ENCODE assay signal across 19 cellular contexts in the genomic region with DNA sequence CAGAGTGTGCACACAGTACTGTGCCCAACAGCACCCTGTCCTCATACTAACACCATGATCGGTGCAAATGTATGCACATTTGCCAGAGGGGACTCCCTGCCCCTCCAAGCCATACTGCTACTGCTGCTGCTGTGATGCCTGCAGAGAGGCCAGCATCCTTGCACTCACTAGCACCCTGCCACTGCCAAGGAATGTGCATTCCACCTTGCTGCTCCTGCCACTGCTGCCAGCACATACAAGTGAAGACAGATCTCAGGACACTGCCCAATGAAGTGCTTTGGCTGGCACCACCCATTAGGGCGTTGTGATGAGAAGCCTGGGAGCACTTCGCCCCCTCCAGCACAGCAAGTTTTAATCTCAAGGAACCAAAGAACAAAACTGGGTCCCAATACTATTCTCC.
DNase-seq lines count a peak whose midpoint lies in the region; ATAC-seq and TF ChIP-seq lines count a peak whose summit lies in the region.
"Had no signal": no experiment of that assay in that cellular context is flagged by ENCODE, and none has a peak within 500 bp of the region (broad histone marks: within the 10 kb centered on the region; RNA-seq: fewer than 3 reads in every experiment).

No MANE protein-coding gene starts in this region.

- H3K4me2 ChIP-seq in neuronal stem cell (ENCODE audit: insufficient read depth, low read length, poor library complexity, severe bottlenecking): no peak overlapping the region
- H3K4me2 ChIP-seq: BLaER1 had no signal

- H2BK15ac ChIP-seq in neuronal stem cell (ENCODE audit: low read length): no peak overlapping the region

- WGBS in neuronal stem cell (ENCODE audit: extremely low coverage in 2 of 2, insufficient read length in 2 of 2, insufficient replicate concordance in 1 of 2), 2 donors: no CpG with 5 or more reads among the region's 3 CpGs

- H3K4me1 ChIP-seq in left ventricle myocardium inferior (no peaks in the 10 kb centered on the region), neuronal stem cell (ENCODE audit: control insufficient read depth in 2 of 2, insufficient read depth in 1 of 2, low read depth in 1 of 2, low read length in 2 of 2) (no peaks in the 10 kb centered on the region)
- H3K4me1 ChIP-seq: BLaER1, Caco-2 had no signal

- no peaks in the 10 kb centered on the region for H3K27me3 Mint-ChIP-seq in activated naive CD4-positive, alpha-beta T cell treated with anti-CD3 and anti-CD28 coated beads, Interleukin-2, amount 10 ng/mL, durations not matched to agents 7 days and 5 days
- H3K27me3 Mint-ChIP-seq: B cell; CD4-positive, CD25-positive, alpha-beta regulatory T cell had no signal

- H3K4ac ChIP-seq in neuronal stem cell (ENCODE audit: low read length): no peak overlapping the region

- no peak overlapping the region for H3K14ac ChIP-seq in neuronal stem cell (ENCODE audit: low read length)

- H3K9me3 Mint-ChIP-seq in activated naive CD4-positive, alpha-beta T cell treated with anti-CD3 and anti-CD28 coated beads, Interleukin-2, amount 10 ng/mL, durations not matched to agents 7 days and 5 days: peaks cover 2% of the 10 kb centered on the region

- ATAC-seq in Right ventricle myocardium inferior (peak; percentile 74), left ventricle myocardium superior (peak; percentile 78), left cardiac atrium (no peak)
- ATAC-seq: CD8-positive, alpha-beta T cell had no signal

- no peaks in the 10 kb centered on the region for H3K36me3 ChIP-seq in left ventricle myocardium inferior
- H3K36me3 ChIP-seq in neuronal stem cell (replicated peaks in 1 of 2; ENCODE audit: control insufficient read depth in 2 of 2, insufficient read depth in 2 of 2, low read length in 2 of 2): no peaks in the 10 kb centered on the region
- H3K36me3 ChIP-seq: BLaER1 had no signal

- no peak overlapping the region for H2BK120ac ChIP-seq in neuronal stem cell (ENCODE audit: low read depth, low read length)

- H3K4me1 Mint-ChIP-seq in activated naive CD4-positive, alpha-beta T cell treated with anti-CD3 and anti-CD28 coated beads, Interleukin-2, amount 10 ng/mL, durations not matched to agents 7 days and 5 days: no peaks in the 10 kb centered on the region
- H3K4me1 Mint-ChIP-seq: B cell; CD4-positive, CD25-positive, alpha-beta regulatory T cell had no signal

- H3K27ac Mint-ChIP-seq in activated naive CD4-positive, alpha-beta T cell treated with anti-CD3 and anti-CD28 coated beads, Interleukin-2, amount 10 ng/mL, durations not matched to agents 7 days and 5 days: no peak overlapping the region
- H3K27ac Mint-ChIP-seq: B cell; CD4-positive, CD25-positive, alpha-beta regulatory T cell; CD8-positive, alpha-beta T cell had no signal

- no peak overlapping the region for H2BK5ac ChIP-seq in neuronal stem cell (ENCODE audit: low read length)

- H3K23ac ChIP-seq in neuronal stem cell (ENCODE audit: low read depth, low read length, poor library complexity): no peak overlapping the region

- H3K27me3 ChIP-seq in left ventricle myocardium inferior (ENCODE audit: low read depth) (no peaks in the 10 kb centered on the region), neuronal stem cell (ENCODE audit: control insufficient read depth in 3 of 3, insufficient read depth in 3 of 3, low read depth in 1 of 3, low read length in 3 of 3) (no peaks in the 10 kb centered on the region)

- no peak overlapping the region for H2BK12ac ChIP-seq in neuronal stem cell (ENCODE audit: low read length)

- TF ChIP-seq CTCF in left ventricle myocardium inferior (IDR thresholded peaks at IDR 0.05; ENCODE audit: borderline replicate concordance): no peak

- no peaks in the 10 kb centered on the region for H3K36me3 Mint-ChIP-seq in activated naive CD4-positive, alpha-beta T cell treated with anti-CD3 and anti-CD28 coated beads, Interleukin-2, amount 10 ng/mL, durations not matched to agents 7 days and 5 days
- H3K36me3 Mint-ChIP-seq: CD4-positive, CD25-positive, alpha-beta regulatory T cell; CD8-positive, alpha-beta T cell had no signal

- no peak overlapping the region for H3K4me3 ChIP-seq in left ventricle myocardium inferior
- H3K4me3 ChIP-seq in neuronal stem cell (ENCODE audit: low read length in 2 of 2): no peak overlapping the region
- H3K4me3 ChIP-seq: BLaER1 had no signal

- H4K8ac ChIP-seq in neuronal stem cell (ENCODE audit: low read depth, low read length): peak overlapping the region; percentile 17

- H3K9ac ChIP-seq in neuronal stem cell (ENCODE audit: low read depth, low read length, poor library complexity): no peak overlapping the region
- H3K9ac ChIP-seq: BLaER1 had no signal

- H3K9me3 ChIP-seq in left ventricle myocardium inferior (replicated peaks) (no peaks in the 10 kb centered on the region), neuronal stem cell (replicated peaks in 1 of 2; ENCODE audit: control insufficient read depth in 2 of 2, insufficient read depth in 1 of 2, low read depth in 1 of 2, low read length in 2 of 2) (no peaks in the 10 kb centered on the region)
- H3K9me3 ChIP-seq: BLaER1, Caco-2 had no signal

- no peak overlapping the region for H4K91ac ChIP-seq in neuronal stem cell (ENCODE audit: low read depth, low read length, poor library complexity)

- H3K27ac ChIP-seq in left ventricle myocardium inferior (replicated peaks) (no peak overlapping the region), neuronal stem cell (replicated peaks; ENCODE audit: low read length) (no peak overlapping the region)
- H3K27ac ChIP-seq: 22Rv1, BLaER1, C4-2B had no signal

- no peak overlapping the region for H2AFZ ChIP-seq in neuronal stem cell (ENCODE audit: low read length)

- DNase-seq in Right ventricle myocardium inferior (ENCODE audit: missing footprints) (no peak), left ventricle myocardium inferior (no peak), left ventricle myocardium superior (peak; percentile 33), left cardiac atrium (no peak), neuronal stem cell (ENCODE audit: low spot score) (no peak), NCI-H1694 (lab: John Stamatoyannopoulos, UW) (no peak)
- no peak for DNase-seq in activated naive CD4-positive, alpha-beta T cell treated with anti-CD3 and anti-CD28 coated beads, Interleukin-2, amount 10 ng/mL, durations not matched to agents 7 days and 5 days
- DNase-seq: Caco-2; CD4-positive, CD25-positive, alpha-beta regulatory T cell; CD8-positive, alpha-beta T cell; DMS153; DND-41; GOT3; H7; HCEC 1CT had no signal

- no peak overlapping the region for H3K18ac ChIP-seq in neuronal stem cell (ENCODE audit: low read length)

- no peak overlapping the region for H3K4me3 Mint-ChIP-seq in activated naive CD4-positive, alpha-beta T cell treated with anti-CD3 and anti-CD28 coated beads, Interleukin-2, amount 10 ng/mL, durations not matched to agents 7 days and 5 days
- H3K4me3 Mint-ChIP-seq: B cell; CD4-positive, CD25-positive, alpha-beta regulatory T cell; CD8-positive, alpha-beta T cell had no signal

- CTCF ChIA-PET in activated naive CD4-positive, alpha-beta T cell treated with anti-CD3 and anti-CD28 coated beads, Interleukin-2, amount 10 ng/mL, durations not matched to agents 7 days and 5 days (lab: Charles Lee): no interaction called here

- H2AK5ac ChIP-seq in neuronal stem cell (ENCODE audit: low read depth, low read length): no peak overlapping the region

- intact Hi-C loops in Right ventricle myocardium inferior (cut with DNase I): no loop called here
- intact Hi-C loops in left ventricle myocardium inferior (cut with micrococcal nuclease): no loop called here
- intact Hi-C loops in left ventricle myocardium superior (cut with micrococcal nuclease): no loop called here
- intact Hi-C loops in left cardiac atrium (cut with DNase I): no loop called here

- H3K79me1 ChIP-seq in neuronal stem cell (ENCODE audit: low read depth, low read length): no peaks in the 10 kb centered on the region

Comparison
In these comparisons a context has a peak if more than half of its experiments do, and no peak if none do; other contexts are left out.
1. ATAC-seq: peak in Right ventricle myocardium inferior (single experiment) and left ventricle myocardium superior (single experiment); none in left cardiac atrium (0 of 2).